In genomic region chr2:231532189-231533035, GRCh38 we compare ENCODE assay signal across 1 cellular context.
TF ChIP-seq lines count a peak whose summit lies in the region.

No MANE protein-coding gene starts in this region.

TF ChIP-seq in HEK293, 187 proteins besides CTCF, POLR2A, EP300 and RAD21 (continued from another document):
- TF ChIP-seq ZNF692 (tag by site-specific recombination; IDR thresholded peaks at IDR 0.05), result 0 out of 2 replicates have a peak, but pooled peaks have one; percentile 13
